ENCODE assay signal across 8 cellular contexts in genomic region chr1:8096105-8097011, GRCh38.
DNase-seq lines count a peak whose midpoint lies in the region; ATAC-seq and TF ChIP-seq lines count a peak whose summit lies in the region.

No MANE protein-coding gene starts in this region.

- H3K9me3 ChIP-seq in lower lobe of right lung = no peaks in the 10 kb centered on the region
- no peaks in the 10 kb centered on the region for H3K9me3 ChIP-seq in Karpas-422 (ENCODE audit: low read length)

- H3K4me1 ChIP-seq in lower lobe of right lung (peaks cover 42% of the 10 kb centered on the region), Karpas-422 (ENCODE audit: low read length) (no peaks in the 10 kb centered on the region; the same call in 1 of the 2 replicates)

- no peak overlapping the region for H2AFZ ChIP-seq in Karpas-422 (ENCODE audit: low read length)

- H3K9me2 ChIP-seq in Karpas-422 (replicated peaks; ENCODE audit: insufficient read depth, low read length) = no peaks in the 10 kb centered on the region

- in situ Hi-C loops in astrocyte of the spinal cord (cut with HindIII; ENCODE audit: low sequenced_read_pairs) = no loop called here

- H3K27me3 ChIP-seq in lower lobe of right lung (ENCODE audit: low read depth) = no peaks in the 10 kb centered on the region
- H3K27me3 ChIP-seq in Karpas-422 (ENCODE audit: low read length) = no peaks in the 10 kb centered on the region

- H3K9ac ChIP-seq in Karpas-422 (ENCODE audit: low read length) = no peak overlapping the region

- DNase-seq in A172 (ENCODE audit: low spot score) (peak; percentile 87), astrocyte of the spinal cord (ENCODE audit: low read depth, low spot score) (peak; percentile 86), lower lobe of right lung (no peak), HPDE6-E6E7 (ENCODE audit: extremely low spot score) (no peak), Karpas-422 (no peak), NCI-H1436 (lab: John Stamatoyannopoulos, UW) (no peak)

- H3K79me2 ChIP-seq in Karpas-422 (ENCODE audit: low read length) = no peaks in the 10 kb centered on the region

- intact Hi-C loops in lower lobe of right lung (cut with DNase I) = no loop called here

- TF ChIP-seq CTCF in astrocyte of the spinal cord (IDR thresholded peaks at IDR 0.05; ENCODE audit: low read depth, low read length) (no peak), lower lobe of right lung (IDR thresholded peaks at IDR 0.05) (no peak)

- H3K27ac ChIP-seq in lower lobe of right lung (peak overlapping the region; percentile 69), Karpas-422 (ENCODE audit: low read length) (no peak overlapping the region)

- H3K4me3 ChIP-seq in astrocyte of the spinal cord (ENCODE audit: low read depth, low read length) = no peak overlapping the region
- no peak overlapping the region for H3K4me3 ChIP-seq in lower lobe of right lung
- no peak overlapping the region for H3K4me3 ChIP-seq in Karpas-422 (ENCODE audit: low read length)

- H4K20me1 ChIP-seq in Karpas-422 (ENCODE audit: insufficient read depth, low read depth, low read length) = no peaks in the 10 kb centered on the region

- peak; percentile 8 for ATAC-seq in HG03280 (IDR thresholded peaks at IDR 0.05; ENCODE audit: unreplicated experiment)
- ATAC-seq in lower lobe of right lung = peak; percentile 61 to 75
- no peak for ATAC-seq in HG02973 (IDR thresholded peaks at IDR 0.05; ENCODE audit: unreplicated experiment)

- H3K36me3 ChIP-seq in lower lobe of right lung (no peaks in the 10 kb centered on the region), Karpas-422 (ENCODE audit: insufficient read depth, low read length) (no peaks in the 10 kb centered on the region)

- H3K4me2 ChIP-seq in Karpas-422 (ENCODE audit: low read depth, low read length, poor library complexity, severe bottlenecking) = no peak overlapping the region

Comparison
In these comparisons a context has a peak if more than half of its experiments do, and no peak if none do; other contexts are left out.
1. DNase-seq: peak in A172 (single experiment) and astrocyte of the spinal cord (single experiment); none in lower lobe of right lung (single experiment), HPDE6-E6E7 (single experiment), Karpas-422 (single experiment) and NCI-H1436 (single experiment).